In the genomic region with DNA sequence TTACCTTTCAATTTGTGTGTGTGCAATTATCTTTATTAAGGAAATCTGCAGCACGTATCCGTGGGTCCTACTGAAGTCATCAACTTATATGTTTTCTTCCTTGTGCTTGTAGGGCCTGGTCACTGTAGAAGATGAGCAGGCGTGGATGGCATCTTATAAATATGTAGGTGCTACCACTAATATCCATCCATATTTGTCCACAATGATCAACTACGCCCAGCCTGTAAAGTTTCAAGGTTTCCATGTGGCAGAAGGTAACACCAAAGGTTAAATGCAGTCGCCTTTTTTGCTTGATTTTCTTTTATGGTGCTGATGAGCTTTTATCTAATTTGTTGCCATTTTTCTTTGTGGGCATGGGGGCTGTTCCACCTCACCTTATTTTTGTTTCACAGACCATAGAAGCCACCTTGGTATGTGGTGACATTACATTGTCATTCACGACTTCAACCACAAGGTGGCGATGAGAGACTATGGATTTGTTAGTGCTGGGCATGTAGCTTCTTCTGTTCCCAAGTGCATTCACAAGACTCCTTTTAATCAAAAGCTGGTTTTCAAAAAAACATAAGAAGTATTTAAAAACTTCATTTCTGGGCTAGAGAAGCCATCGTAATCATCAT, we compare ENCODE assay signal across 8 cellular contexts.
A peak's percentile ranks its signal among the peaks of the same experiment; 100 is the strongest.
DNase-seq lines count a peak whose midpoint lies in the region; ATAC-seq and TF ChIP-seq lines count a peak whose summit lies in the region.

No MANE protein-coding gene starts in this region.

- DNase-seq in Right ventricle myocardium superior (no peak), cardiac septum (ENCODE audit: low spot score) (no peak), HCT116 (ENCODE audit: low read depth, low spot score) (peak; percentile 54), NAMALWA (ENCODE audit: low spot score) (peak; percentile 80), kidney tubule cell (ENCODE audit: low spot score) (peak; percentile 74)
- DNase-seq in central memory CD4-positive, alpha-beta T cell: peak; percentile 3
- DNase-seq in stimulated activated CD4-positive, alpha-beta T cell treated with anti-CD3 and anti-CD28 coated beads, TNF-alpha, amount 100 ng/mL, for 24 hours (ENCODE audit: low read depth in 3 of 3): peak; percentile 12 to 20 (median 19)

- H3K36me3 ChIP-seq in HCT116 (ENCODE audit: control insufficient read depth in 1 of 2, insufficient read depth in 2 of 2, low read length in 2 of 2): no peaks in the 10 kb centered on the region
- no peaks in the 10 kb centered on the region for H3K36me3 ChIP-seq in SU-DHL-6 (ENCODE audit: low read length)

- TF ChIP-seq CTCF in HCT116 (IDR thresholded peaks at IDR 0.05 in 2 of 3, conservative IDR thresholded peaks at IDR 0.05 in 1 of 3; ENCODE audit: borderline replicate concordance in 1 of 3, insufficient read depth in 1 of 3, low read depth in 2 of 3, low read length in 2 of 3) (peak; percentile 63 to 86 (median 74); a peak in 5 of 6 replicates), SU-DHL-6 (IDR thresholded peaks at IDR 0.05; ENCODE audit: insufficient read depth, low read length, poor library complexity, severe bottlenecking) (peak; percentile 50)

- intact Hi-C loops in Right ventricle myocardium superior (cut with DNase I): no loop called here
- intact Hi-C loops in cardiac septum (cut with DNase I): loop anchor here (2.0 kb wide), 1 partner anchor 203 kb away; no protein-coding TSS in a partner anchor
- intact Hi-C loops in HCT116 (cut with micrococcal nuclease): loop anchor here (1.0 to 5.0 kb wide), 2 partner anchors 202 to 684 kb away; no protein-coding TSS in a partner anchor

- H3K27me3 ChIP-seq in HCT116 (ENCODE audit: insufficient read depth, low read length) (no peaks in the 10 kb centered on the region), SU-DHL-6 (ENCODE audit: low read length) (no peaks in the 10 kb centered on the region)

- POLR2A ChIA-PET in HCT116 (lab: Charles Lee): interaction anchor here (1.4 kb wide), 1 partner anchor 202 kb away, joined by 3 read pairs; no protein-coding TSS in a partner anchor

- H3K9ac ChIP-seq in HCT116 (ENCODE audit: low read length): no peak overlapping the region
- no peak overlapping the region for H3K9ac ChIP-seq in SU-DHL-6 (ENCODE audit: low read length)

- H3K79me2 ChIP-seq in HCT116 (ENCODE audit: insufficient read depth, low read length) (no peaks in the 10 kb centered on the region), SU-DHL-6 (ENCODE audit: insufficient read depth, low read length) (no peaks in the 10 kb centered on the region)

- H3K4me1 ChIP-seq in HCT116 (ENCODE audit: control insufficient read depth in 1 of 2, insufficient read depth in 2 of 2, low read length in 2 of 2): peaks cover 0 to 14% of the 10 kb centered on the region in 2 experiments; a peak in 3 of 4 replicates

- peak; percentile 80 for TF ChIP-seq RAD21 in HCT116 (IDR thresholded peaks at IDR 0.05; ENCODE audit: low read depth)

- CTCF ChIA-PET in HCT116 (lab: Charles Lee): interaction anchor here (0.6 to 6.7 kb wide), 19 partner anchors 8 to 686 kb away, joined by 3 to 252 read pairs (median 4); no protein-coding TSS in a partner anchor

- H3K4me3 ChIP-seq in HCT116 (replicated peaks in 1 of 2; ENCODE audit: low read depth in 1 of 2, low read length in 2 of 2) (no peak overlapping the region), SU-DHL-6 (ENCODE audit: insufficient read depth, low read length, poor library complexity, severe bottlenecking) (no peak overlapping the region)

- H4K20me1 ChIP-seq in HCT116 (ENCODE audit: insufficient read depth): no peaks in the 10 kb centered on the region
- no peaks in the 10 kb centered on the region for H4K20me1 ChIP-seq in SU-DHL-6 (ENCODE audit: low read depth, low read length)

- H3F3A ChIP-seq in SU-DHL-6 (ENCODE audit: insufficient read depth): no peaks in the 10 kb centered on the region

- no TSS peak for BruUV-seq in HCT116 (replicated peaks; lab: Mats Ljungman, UMichigan)

- H3K4me2 ChIP-seq in HCT116 (ENCODE audit: low read length): no peak overlapping the region
- no peak overlapping the region for H3K4me2 ChIP-seq in SU-DHL-6 (ENCODE audit: low read depth, low read length, poor library complexity, severe bottlenecking)

- no peak overlapping the region for H2AFZ ChIP-seq in HCT116 (ENCODE audit: low read depth, low read length, poor library complexity, severe bottlenecking)
- no peak overlapping the region for H2AFZ ChIP-seq in SU-DHL-6 (ENCODE audit: low read depth, low read length, severe bottlenecking)

- no peak for TF ChIP-seq POLR2A in HCT116 (IDR thresholded peaks at IDR 0.05; ENCODE audit: borderline replicate concordance, extremely low read depth, insufficient read depth, insufficient read length)

- H3K9me3 ChIP-seq in HCT116 (ENCODE audit: control insufficient read depth in 1 of 2, insufficient read depth in 1 of 2, low read depth in 1 of 2, low read length in 2 of 2) (no peaks in the 10 kb centered on the region), SU-DHL-6 (ENCODE audit: insufficient read depth, low read length) (no peaks in the 10 kb centered on the region)

- H3K27ac ChIP-seq in HCT116 (ENCODE audit: low read depth, low read length) (no peak overlapping the region), SU-DHL-6 (ENCODE audit: low read depth, low read length) (no peak overlapping the region)

- ATAC-seq in Right ventricle myocardium superior (ENCODE audit: poor library complexity) (peak; percentile 91), HCT116 (peak; percentile 92)

- RAD21 ChIA-PET in HCT116 (lab: Charles Lee; ENCODE audit: low non-redundant PET in 1 of 2, low total read pairs in 2 of 2, uncharacterized antibody in 2 of 2, unreplicated experiment in 2 of 2): interaction anchor here (0.8 to 2.4 kb wide), 5 partner anchors 45 to 204 kb away, joined by 3 to 27 read pairs (median 4); no protein-coding TSS in a partner anchor

- H3K9me2 ChIP-seq in HCT116 (ENCODE audit: insufficient read depth): no peaks in the 10 kb centered on the region
- H3K9me2 ChIP-seq in SU-DHL-6 (replicated peaks; ENCODE audit: insufficient read depth, low read length): no peaks in the 10 kb centered on the region

TF ChIP-seq in HCT116, 20 proteins besides CTCF, POLR2A, EP300 and RAD21 (continues in another document):
- TF ChIP-seq SIN3A (IDR thresholded peaks at IDR 0.05; ENCODE audit: low read depth) (no peak), FOSL1 (IDR thresholded peaks at IDR 0.05; ENCODE audit: low read depth) (no peak), TCF7L2 (IDR thresholded peaks at IDR 0.05; ENCODE audit: borderline replicate concordance, extremely low read depth, insufficient read depth, insufficient read length) (no peak), ZFX (IDR thresholded peaks at IDR 0.05) (no peak), YY1 (IDR thresholded peaks at IDR 0.05; ENCODE audit: extremely low read depth, insufficient replicate concordance, low read depth, low read length) (no peak), ELF1 (IDR thresholded peaks at IDR 0.05; ENCODE audit: borderline replicate concordance, low read depth) (no peak), JUND (IDR thresholded peaks at IDR 0.05) (no peak), CEBPB (IDR thresholded peaks at IDR 0.05; ENCODE audit: low read depth) (no peak), ZNF274 (IDR thresholded peaks at IDR 0.05; ENCODE audit: low read depth, low read length) (no peak), SRF (IDR thresholded peaks at IDR 0.05; ENCODE audit: low read depth) (no peak), SP1 (IDR thresholded peaks at IDR 0.05; ENCODE audit: low read depth) (no peak), EZH2 (IDR thresholded peaks at IDR 0.05) (no peak)
- TF ChIP-seq, protein P1, sequence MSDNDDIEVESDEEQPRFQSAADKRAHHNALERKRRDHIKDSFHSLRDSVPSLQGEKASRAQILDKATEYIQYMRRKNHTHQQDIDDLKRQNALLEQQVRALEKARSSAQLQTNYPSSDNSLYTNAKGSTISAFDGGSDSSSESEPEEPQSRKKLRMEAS (IDR thresholded peaks at IDR 0.05): no peak
- TF ChIP-seq, protein P2, sequence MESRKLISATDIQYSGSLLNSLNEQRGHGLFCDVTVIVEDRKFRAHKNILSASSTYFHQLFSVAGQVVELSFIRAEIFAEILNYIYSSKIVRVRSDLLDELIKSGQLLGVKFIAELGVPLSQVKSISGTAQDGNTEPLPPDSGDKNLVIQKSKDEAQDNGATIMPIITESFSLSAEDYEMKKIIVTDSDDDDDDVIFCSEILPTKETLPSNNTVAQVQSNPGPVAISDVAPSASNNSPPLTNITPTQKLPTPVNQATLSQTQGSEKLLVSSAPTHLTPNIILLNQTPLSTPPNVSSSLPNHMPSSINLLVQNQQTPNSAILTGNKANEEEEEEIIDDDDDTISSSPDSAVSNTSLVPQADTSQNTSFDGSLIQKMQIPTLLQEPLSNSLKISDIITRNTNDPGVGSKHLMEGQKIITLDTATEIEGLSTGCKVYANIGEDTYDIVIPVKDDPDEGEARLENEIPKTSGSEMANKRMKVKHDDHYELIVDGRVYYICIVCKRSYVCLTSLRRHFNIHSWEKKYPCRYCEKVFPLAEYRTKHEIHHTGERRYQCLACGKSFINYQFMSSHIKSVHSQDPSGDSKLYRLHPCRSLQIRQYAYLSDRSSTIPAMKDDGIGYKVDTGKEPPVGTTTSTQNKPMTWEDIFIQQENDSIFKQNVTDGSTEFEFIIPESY (IDR thresholded peaks at IDR 0.05; ENCODE audit: extremely low read depth, insufficient replicate concordance, low read length): no peak
- TF ChIP-seq, protein P3, sequence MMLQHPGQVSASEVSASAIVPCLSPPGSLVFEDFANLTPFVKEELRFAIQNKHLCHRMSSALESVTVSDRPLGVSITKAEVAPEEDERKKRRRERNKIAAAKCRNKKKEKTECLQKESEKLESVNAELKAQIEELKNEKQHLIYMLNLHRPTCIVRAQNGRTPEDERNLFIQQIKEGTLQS (IDR thresholded peaks at IDR 0.05): no peak

Comparison
In these comparisons a context has a peak if more than half of its experiments do, and no peak if none do; other contexts are left out.
1. DNase-seq: peak in HCT116 (single experiment), NAMALWA (single experiment), central memory CD4-positive, alpha-beta T cell (single experiment), kidney tubule cell (single experiment) and stimulated activated CD4-positive, alpha-beta T cell treated with anti-CD3 and anti-CD28 coated beads, TNF-alpha, amount 100 ng/mL, for 24 hours (3 of 3); none in Right ventricle myocardium superior (single experiment) and cardiac septum (single experiment).